In genomic region chr12:71438670-71439361, GRCh38 we compare ENCODE assay signal across 9 cellular contexts. TPM values are rescaled to one million over a fixed set of nuclear protein-coding genes. Genes with fewer than 3 reads are reported as not detected.
A peak's percentile ranks its signal among the peaks of the same experiment; 100 is the strongest.
DNase-seq lines count a peak whose midpoint lies in the region; ATAC-seq and TF ChIP-seq lines count a peak whose summit lies in the region.
"Had no signal": no experiment of that assay in that cellular context is flagged by ENCODE, and none has a peak within 500 bp of the region (broad histone marks: within the 10 kb centered on the region; RNA-seq: fewer than 3 reads in every experiment).

No MANE protein-coding gene starts in this region.

- H3K9me3 ChIP-seq in Caco-2 = peaks cover 20% of the 10 kb centered on the region; the same call in 1 of the 2 replicates
- H3K9me3 ChIP-seq in MG63 = peaks cover 4% of the 10 kb centered on the region; the same call in 1 of the 2 replicates
- no peaks in the 10 kb centered on the region for H3K9me3 ChIP-seq in colonic mucosa
- H3K9me3 ChIP-seq in muscle layer of duodenum (ENCODE audit: control insufficient read depth in 1 of 2, low read length in 2 of 2) = peaks cover 0 to 11% of the 10 kb centered on the region in 2 donors

- TF ChIP-seq CTCF in Caco-2 (IDR thresholded peaks at IDR 0.05; ENCODE audit: insufficient read depth in 1 of 2, low read depth in 1 of 2, low read length in 1 of 2, severe bottlenecking in 1 of 2, unreplicated experiment in 1 of 2) (no peak), colonic mucosa (IDR thresholded peaks at IDR 0.05) (no peak)

- intact Hi-C loops in Caco-2 (cut with micrococcal nuclease; ENCODE audit: unreplicated experiment) = loop anchor here (1.0 kb wide), 1 partner anchor 24 kb away; no protein-coding TSS in a partner anchor
- intact Hi-C loops in colonic mucosa (cut with DNase I) = no loop called here

- peak overlapping the region; percentile 61 for H3K4me3 ChIP-seq in Caco-2 (ENCODE audit: low read depth, low read length)
- H3K4me3 ChIP-seq in MG63 = peak overlapping the region; percentile 44
- peak overlapping the region; percentile 37 for H3K4me3 ChIP-seq in colonic mucosa
- peak overlapping the region; percentile 62 to 80 for H3K4me3 ChIP-seq in muscle layer of duodenum (ENCODE audit: low read depth in 1 of 2, low read length in 2 of 2)

- peaks cover 24% of the 10 kb centered on the region for H3K4me1 Mint-ChIP-seq in Caco-2 (ENCODE audit: low read depth, unreplicated experiment)

- peak overlapping the region; percentile 82 for H3K4me3 Mint-ChIP-seq in Caco-2 (ENCODE audit: unreplicated experiment)

- H3K27ac ChIP-seq in colonic mucosa (no peak overlapping the region), muscle layer of duodenum (ENCODE audit: low read length) (no peak overlapping the region)
- H3K27ac ChIP-seq: body of pancreas had no signal

- H3K36me3 Mint-ChIP-seq in Caco-2 (ENCODE audit: insufficient read depth, unreplicated experiment) = peaks cover 30% of the 10 kb centered on the region

- H3K4me1 ChIP-seq in Caco-2 = peaks cover 3% of the 10 kb centered on the region; the same call in 1 of the 2 replicates
- peaks cover 7% of the 10 kb centered on the region for H3K4me1 ChIP-seq in colonic mucosa
- H3K4me1 ChIP-seq in muscle layer of duodenum (ENCODE audit: control insufficient read depth in 1 of 2, insufficient read depth in 2 of 2, low read length in 2 of 2) = peaks cover 0 to 22% of the 10 kb centered on the region in 2 donors

- peaks cover 24% of the 10 kb centered on the region for H3K9me3 Mint-ChIP-seq in Caco-2 (ENCODE audit: unreplicated experiment)

- no peak overlapping the region for H3K9ac ChIP-seq in colonic mucosa (ENCODE audit: low read depth in 2 of 2, low read length in 2 of 2)

- H3K27me3 Mint-ChIP-seq in Caco-2 (ENCODE audit: insufficient read depth, unreplicated experiment) = no peaks in the 10 kb centered on the region

- POLR2A ChIA-PET in Caco-2 (lab: Charles Lee) = no interaction called here

- BruUV-seq in Caco-2 (replicated peaks; lab: Mats Ljungman, UMichigan) = no TSS peak

- H3K27ac Mint-ChIP-seq in Caco-2 (ENCODE audit: unreplicated experiment) = peak overlapping the region; percentile 40

- CTCF ChIA-PET in Caco-2 (lab: Charles Lee) = interaction anchor here (0.6 to 1.0 kb wide), 4 partner anchors 45 to 445 kb away, joined by 3 read pairs; no protein-coding TSS in a partner anchor

- ATAC-seq in HG03045 (IDR thresholded peaks at IDR 0.05; ENCODE audit: unreplicated experiment) (no peak), HG03039 (IDR thresholded peaks at IDR 0.05; ENCODE audit: unreplicated experiment) (no peak), HG03175 (IDR thresholded peaks at IDR 0.05; ENCODE audit: unreplicated experiment) (no peak)

- H3K27me3 ChIP-seq in Caco-2 (replicated peaks; ENCODE audit: control insufficient read depth, insufficient read depth, low read length) (no peaks in the 10 kb centered on the region), MG63 (peaks cover 32% of the 10 kb centered on the region), colonic mucosa (no peaks in the 10 kb centered on the region), muscle layer of duodenum (ENCODE audit: low read depth, low read length) (peaks cover 16% of the 10 kb centered on the region)

- H3K36me3 ChIP-seq in Caco-2 (ENCODE audit: control insufficient read depth, insufficient read depth, low read length) (no peaks in the 10 kb centered on the region), MG63 (no peaks in the 10 kb centered on the region), colonic mucosa (no peaks in the 10 kb centered on the region), muscle layer of duodenum (ENCODE audit: control insufficient read depth in 1 of 2, insufficient read depth in 2 of 2, low read length in 2 of 2) (no peaks in the 10 kb centered on the region)

- DNase-seq in Caco-2 = peak; percentile 69 to 82
- DNase-seq in MG63 = no peak
- no peak for DNase-seq in colonic mucosa
- DNase-seq in GF-D8 (lab: John Stamatoyannopoulos, UW) = no peak

RNA-seq across cellular contexts. Expression of gene LGR5, which starts 0.8 kb away (rescaled TPM):
- total RNA-seq in Caco-2 (2022) (28.0 and 28.4 TPM in 2 replicates), colonic mucosa (1 to 10 TPM; 4.5 to 5.0 TPM)
- total RNA-seq in MG63 (2014; rRNA removed; shearing (Covaris generic); ENCODE audit: low replicate concordance) = not detected in 2 replicates

Comparison
In these comparisons a context has a peak if more than half of its experiments do, and no peak if none do; other contexts are left out.
1. DNase-seq: peak in Caco-2 (2 of 2); none in MG63 (single experiment), colonic mucosa (single experiment) and GF-D8 (single experiment).
2. Peak in every context shown above with its lines, with median percentiles within 50 percentile points of each other: H3K4me3 ChIP-seq.